8 cellular contexts compared by ENCODE assay signal in genomic region chr1:223363856-223364684, GRCh38. TPM values are rescaled to one million over a fixed set of nuclear protein-coding genes. Genes with fewer than 3 reads are reported as not detected.
A peak's percentile ranks its signal among the peaks of the same experiment; 100 is the strongest.
DNase-seq lines count a peak whose midpoint lies in the region; ATAC-seq and TF ChIP-seq lines count a peak whose summit lies in the region.

SUSD4 (minus strand) TSS chr1:223364176; CDS start chr1:223363425, 751 bp downstream.

- TF ChIP-seq EP300 in upper lobe of left lung (IDR thresholded peaks at IDR 0.05), result no peak

- H3K9me3 Mint-ChIP-seq in activated naive CD4-positive, alpha-beta T cell treated with anti-CD3 and anti-CD28 coated beads for 36 hours, result peaks cover 1% of the 10 kb centered on the region

- H3K27me3 Mint-ChIP-seq in activated naive CD4-positive, alpha-beta T cell treated with anti-CD3 and anti-CD28 coated beads for 36 hours (ENCODE audit: low read depth), result peaks cover 10% of the 10 kb centered on the region

- no peak within 1 kb of the TSS for H3K27ac Mint-ChIP-seq in activated naive CD4-positive, alpha-beta T cell treated with anti-CD3 and anti-CD28 coated beads for 36 hours

- peak; percentile 53 for DNase-seq in GM10266 (ENCODE audit: extremely low spot score)
- peak; percentile 21 to 64 (median 61) for DNase-seq in Peyer's patch
- DNase-seq in activated naive CD4-positive, alpha-beta T cell treated with anti-CD3 and anti-CD28 coated beads for 36 hours, result peak; percentile 77
- peak; percentile 42 for DNase-seq in left ventricle myocardium inferior
- DNase-seq in psoas muscle, result peak; percentile 33 to 59
- DNase-seq in upper lobe of left lung, result peak; percentile 75 to 93
- no peak for DNase-seq in GF-D8 (lab: John Stamatoyannopoulos, UW)

- H3K27ac ChIP-seq in HUES48 (ENCODE audit: low read depth, low read length) (no peak within 1 kb of the TSS), Peyer's patch (no peak within 1 kb of the TSS), left ventricle myocardium inferior (replicated peaks) (peak within 1 kb of the TSS; percentile 60), psoas muscle (no peak within 1 kb of the TSS), upper lobe of left lung (no peak within 1 kb of the TSS)

- intact Hi-C loops in activated naive CD4-positive, alpha-beta T cell treated with anti-CD3 and anti-CD28 coated beads for 36 hours (cut with micrococcal nuclease), result loop anchor here (1.0 to 5.0 kb wide), 4 partner anchors 119 to 318 kb away; partner anchors contain the start of gene TLR5
- intact Hi-C loops in left ventricle myocardium inferior (cut with micrococcal nuclease) (no loop called here), psoas muscle (cut with DNase I) (loop anchor here (10.0 kb wide), 2 partner anchors 99 to 219 kb away; partner anchors contain the start of gene TLR5 (in 1 of the 2))

- peak within 1 kb of the TSS; percentile 89 for H3K4me3 Mint-ChIP-seq in activated naive CD4-positive, alpha-beta T cell treated with anti-CD3 and anti-CD28 coated beads for 36 hours

- H3K9me3 ChIP-seq in HUES48 (ENCODE audit: control insufficient read depth, insufficient read depth, low read length) (no peaks in the 10 kb centered on the region), Peyer's patch (no peaks in the 10 kb centered on the region), left ventricle myocardium inferior (replicated peaks) (no peaks in the 10 kb centered on the region), psoas muscle (no peaks in the 10 kb centered on the region), upper lobe of left lung (no peaks in the 10 kb centered on the region)

- peaks cover 18% of the 10 kb centered on the region for H3K4me1 Mint-ChIP-seq in activated naive CD4-positive, alpha-beta T cell treated with anti-CD3 and anti-CD28 coated beads for 36 hours (ENCODE audit: low read depth)

- H3K4me3 ChIP-seq in HUES48 (ENCODE audit: low read depth, low read length) (peak within 1 kb of the TSS; percentile 80), Peyer's patch (peak within 1 kb of the TSS; percentile 25 to 57 (median 51)), left ventricle myocardium inferior (peak within 1 kb of the TSS; percentile 72), psoas muscle (peak within 1 kb of the TSS; percentile 68), upper lobe of left lung (peak within 1 kb of the TSS; percentile 22 to 59 (median 57))

- H3K9ac ChIP-seq in HUES48 (ENCODE audit: low read depth, low read length), result no peak within 1 kb of the TSS

- WGBS in psoas muscle, 3 donors, result 0 to 1% (median 0%) methylated on average over 51 to 108 of the region's 111 CpGs
- WGBS in upper lobe of left lung, 2 donors, result 1% methylated on average over 14 to 42 of the region's 111 CpGs

- H3K27me3 ChIP-seq in HUES48 (ENCODE audit: control insufficient read depth, insufficient read depth, low read length) (peaks cover 52% of the 10 kb centered on the region), Peyer's patch (peaks cover 0 to 8% of the 10 kb centered on the region in 2 donors), left ventricle myocardium inferior (ENCODE audit: low read depth) (peaks cover 15% of the 10 kb centered on the region), psoas muscle (ENCODE audit: insufficient read depth in 3 of 3, low read length in 2 of 3) (peaks cover 0 to 31% (median 0%) of the 10 kb centered on the region in 3 donors), upper lobe of left lung (peaks cover 0 to 17% (median 6%) of the 10 kb centered on the region in 4 donors)

- H3K36me3 Mint-ChIP-seq in activated naive CD4-positive, alpha-beta T cell treated with anti-CD3 and anti-CD28 coated beads for 36 hours (ENCODE audit: low read depth), result no peaks in the 10 kb centered on the region

- TF ChIP-seq CTCF in GM10266 (IDR thresholded peaks at IDR 0.05; ENCODE audit: control insufficient read depth, insufficient read depth, low read depth, missing control alignments) (no peak), Peyer's patch (IDR thresholded peaks at IDR 0.05) (no peak), left ventricle myocardium inferior (IDR thresholded peaks at IDR 0.05; ENCODE audit: borderline replicate concordance) (no peak), psoas muscle (IDR thresholded peaks at IDR 0.05) (no peak), upper lobe of left lung (IDR thresholded peaks at IDR 0.05) (no peak)

- no peak for TF ChIP-seq POLR2A in Peyer's patch (IDR thresholded peaks at IDR 0.05)
- TF ChIP-seq POLR2A in upper lobe of left lung (IDR thresholded peaks at IDR 0.05), result no peak

- peaks cover 10% of the 10 kb centered on the region; the same call in 1 of the 2 replicates for H3K4me1 ChIP-seq in HUES48 (ENCODE audit: control insufficient read depth, insufficient read depth, low read length)
- H3K4me1 ChIP-seq in Peyer's patch, result peaks cover 0 to 20% (median 7%) of the 10 kb centered on the region in 4 donors
- H3K4me1 ChIP-seq in left ventricle myocardium inferior, result peaks cover 26% of the 10 kb centered on the region
- H3K4me1 ChIP-seq in psoas muscle, result peaks cover 7% of the 10 kb centered on the region
- H3K4me1 ChIP-seq in upper lobe of left lung, result peaks cover 12 to 26% (median 20%) of the 10 kb centered on the region in 4 donors

- CTCF ChIA-PET in activated naive CD4-positive, alpha-beta T cell treated with anti-CD3 and anti-CD28 coated beads for 36 hours (lab: Charles Lee), result interaction anchor here (0.6 to 2.6 kb wide), 7 partner anchors 23 to 476 kb away, joined by 3 to 18 read pairs (median 5); no protein-coding TSS in a partner anchor

- ATAC-seq in psoas muscle (peak; percentile 70 to 90 (median 84)), upper lobe of left lung (ENCODE audit: low FRiP score in 2 of 2) (peak; percentile 71 to 76)

- H3K36me3 ChIP-seq in HUES48 (ENCODE audit: control insufficient read depth, insufficient read depth, low read length), result no peaks in the 10 kb centered on the region
- H3K36me3 ChIP-seq in Peyer's patch, result no peaks in the 10 kb centered on the region
- no peaks in the 10 kb centered on the region for H3K36me3 ChIP-seq in left ventricle myocardium inferior
- H3K36me3 ChIP-seq in psoas muscle (ENCODE audit: insufficient read depth in 1 of 2, low read depth in 1 of 2), result no peaks in the 10 kb centered on the region
- H3K36me3 ChIP-seq in upper lobe of left lung, result no peaks in the 10 kb centered on the region

RNA-seq across cellular contexts. Expression of gene SUSD4, which starts in this region (rescaled TPM):
- total RNA-seq in Peyer's patch (under 1 TPM in 1 of 4 donors, not detected in 3; 0.54 TPM), left ventricle myocardium inferior (2.5 TPM), psoas muscle (1 to 10 TPM in 2 of 4 donors, under 1 TPM in 2; 0.15 to 3.9 (median 1.4) TPM), upper lobe of left lung (1 to 10 TPM in 4 of 6 donors, under 1 TPM in 1, not detected in 1; 0.55 to 3.8 (median 2.9) TPM)
- total RNA-seq in activated naive CD4-positive, alpha-beta T cell treated with anti-CD3 and anti-CD28 coated beads for 36 hours, result 1 to 10 TPM; 1.1 to 1.8 TPM
- under 1 TPM; 0.08 to 0.21 (median 0.20) TPM for polyA plus RNA-seq in psoas muscle

Comparison
In these comparisons a context has a peak if more than half of its experiments do, and no peak if none do; other contexts are left out.
1. Peak in DNase-seq and H3K4me3 ChIP-seq in Peyer's patch; RNA of the gene not detected or under 1 TPM.